25 cellular contexts compared by ENCODE assay signal in the genomic region with DNA sequence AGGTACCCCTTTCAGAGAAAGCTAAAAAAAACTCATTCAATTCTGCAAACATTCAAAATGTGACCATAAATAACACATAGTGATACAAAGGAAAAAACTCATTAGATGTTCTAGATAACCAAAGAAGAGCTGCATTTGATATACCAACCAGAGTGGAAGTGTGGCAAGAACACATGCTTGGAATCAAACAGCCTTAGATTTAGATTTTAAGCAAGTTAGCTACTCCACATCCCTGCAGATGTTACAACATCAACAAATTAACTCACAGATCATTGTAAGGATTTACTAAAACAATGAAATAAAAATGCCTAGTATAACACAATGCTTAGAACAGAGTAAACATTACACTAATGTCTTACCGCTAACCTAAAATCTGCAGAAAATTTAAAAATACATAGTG.
"Had no signal": no experiment of that assay in that cellular context is flagged by ENCODE, and none has a peak within 500 bp of the region (broad histone marks: within the 10 kb centered on the region; RNA-seq: fewer than 3 reads in every experiment).

No MANE protein-coding gene starts in this region.

- H3K36me3 Mint-ChIP-seq: immature natural killer cell, naive B cell had no signal

- H3K27me3 ChIP-seq: colonic mucosa, foreskin keratinocyte, gastroesophageal sphincter, heart left ventricle, hepatocyte, left lung had no signal

- H3K4me3 Mint-ChIP-seq: dendritic cell treated with granulocyte-macrophage colony-stimulating factor and Interleukin-4, amounts not matched to agents 40 ng/mL and 50 ng/mL, for 4 days; effector memory CD8-positive, alpha-beta T cell; endodermal cell; immature natural killer cell; mesothelial cell of epicardium; naive B cell had no signal

- H3K4me1 ChIP-seq: foreskin keratinocyte had no signal

- H3K27ac ChIP-seq: colonic mucosa, epithelial cell of prostate, foreskin keratinocyte, hepatocyte, left lung, lower lobe of right lung had no signal

- H3K4me2 ChIP-seq: hepatocyte had no signal

- ATAC-seq: effector memory CD8-positive, alpha-beta T cell; esophagus mucosa; foreskin keratinocyte; gastroesophageal sphincter; heart left ventricle; left cardiac atrium; left lung; left ventricle myocardium superior; lower lobe of right lung; mucosa of descending colon had no signal

- H2AFZ ChIP-seq: hepatocyte had no signal

- H3K27ac Mint-ChIP-seq: dendritic cell treated with granulocyte-macrophage colony-stimulating factor and Interleukin-4, amounts not matched to agents 40 ng/mL and 50 ng/mL, for 4 days; effector memory CD8-positive, alpha-beta T cell; endodermal cell; immature natural killer cell; mesothelial cell of epicardium; naive B cell had no signal

- H3K4me1 Mint-ChIP-seq: immature natural killer cell, naive B cell had no signal

- H3K36me3 ChIP-seq: colonic mucosa, left lung had no signal

- H3K9me3 Mint-ChIP-seq: dendritic cell treated with granulocyte-macrophage colony-stimulating factor and Interleukin-4, amounts not matched to agents 40 ng/mL and 50 ng/mL, for 4 days; effector memory CD8-positive, alpha-beta T cell; endodermal cell; immature natural killer cell; mesothelial cell of epicardium; naive B cell had no signal

- H3K4me3 ChIP-seq: colonic mucosa, gastroesophageal sphincter, heart left ventricle, hepatocyte, left lung, lower lobe of right lung, mucosa of descending colon had no signal

- H3K9me3 ChIP-seq: colonic mucosa, gastroesophageal sphincter, heart left ventricle, left lung, lower lobe of right lung, mucosa of descending colon had no signal

- DNase-seq: colonic mucosa; cortex of kidney; effector CD8-positive, alpha-beta T cell; effector memory CD8-positive, alpha-beta T cell; endodermal cell; erythroblast; foreskin keratinocyte; heart left ventricle; hypothalamus; immature natural killer cell; kidney; kidney glomerular epithelial cell; left cardiac atrium; left lung; left ventricle myocardium superior; lower lobe of right lung; mesenchymal stem cell; mucosa of descending colon; naive B cell had no signal
